In genomic region chr11:124114942-124115781, GRCh38 we compare ENCODE assay signal across 8 cellular contexts. TPM values are rescaled to one million over a fixed set of nuclear protein-coding genes. Genes with fewer than 3 reads are reported as not detected.
DNase-seq lines count a peak whose midpoint lies in the region; ATAC-seq, FAIRE-seq and TF ChIP-seq lines count a peak whose summit lies in the region.

TSS of gene VWA5A (plus strand) at chr11:124115450. CDS start at chr11:124117512, 2,062 bp downstream.

- peak within 1 kb of the TSS; percentile 60 for H4K91ac ChIP-seq in IMR-90 (ENCODE audit: insufficient read depth, low read depth, low read length)

- no peak within 1 kb of the TSS for H2BK5ac ChIP-seq in IMR-90 (ENCODE audit: low read depth, low read length, poor library complexity, severe bottlenecking)

- H3K27ac ChIP-seq in DOHH2 (ENCODE audit: low read depth, low read length) (no peak within 1 kb of the TSS), IMR-90 (ENCODE audit: insufficient read depth, low read length) (peak within 1 kb of the TSS; percentile 42; the same call in 1 of the 2 replicates), SK-N-SH (ENCODE audit: low read depth in 2 of 2, low read length in 1 of 2) (peak within 1 kb of the TSS in 1 of 2 experiments; percentile 68; a peak in 1 of 4 replicates), pancreas (peak within 1 kb of the TSS; percentile 8 to 81 (median 57)), thyroid gland (peak within 1 kb of the TSS in 2 of 3 donors; percentile 27 to 47)

- H2AK5ac ChIP-seq in IMR-90 (ENCODE audit: low read depth, low read length), result 0 out of 2 replicates have a peak within 1 kb of the TSS, but pooled peaks have one; percentile 2

- H3K36me3 ChIP-seq in DOHH2 (ENCODE audit: control insufficient read depth, low read length) (no peaks in the 10 kb centered on the region), IMR-90 (ENCODE audit: control insufficient read depth, insufficient read depth, low read length) (peaks cover 8% of the 10 kb centered on the region), SK-N-SH (replicated peaks in 1 of 2; ENCODE audit: control insufficient read depth in 1 of 2, insufficient read depth in 2 of 2, low read length in 1 of 2) (peaks cover 0 to 6% of the 10 kb centered on the region in 2 experiments), pancreas (peaks cover 0 to 14% (median 6%) of the 10 kb centered on the region in 3 donors), thyroid gland (peaks cover 11 to 23% of the 10 kb centered on the region in 2 donors)

- H3K27me3 ChIP-seq in DOHH2 (ENCODE audit: control insufficient read depth, low read length), result peaks cover 12% of the 10 kb centered on the region
- H3K27me3 ChIP-seq in IMR-90 (ENCODE audit: control insufficient read depth, insufficient read depth, low read length), result peaks cover 2% of the 10 kb centered on the region; the same call in 1 of the 2 replicates
- no peaks in the 10 kb centered on the region for H3K27me3 ChIP-seq in SK-N-SH (ENCODE audit: insufficient read depth)
- H3K27me3 ChIP-seq in pancreas, result no peaks in the 10 kb centered on the region
- no peaks in the 10 kb centered on the region for H3K27me3 ChIP-seq in thyroid gland

- TF ChIP-seq RAD21 in IMR-90 (IDR thresholded peaks at IDR 0.05; ENCODE audit: low read length), result no peak
- TF ChIP-seq RAD21 in SK-N-SH (IDR thresholded peaks at IDR 0.05; ENCODE audit: low read length), result no peak

- peak within 1 kb of the TSS; percentile 86 for H2AFZ ChIP-seq in IMR-90 (replicated peaks; ENCODE audit: low read length, poor library complexity)
- peak within 1 kb of the TSS; percentile 87 for H2AFZ ChIP-seq in SK-N-SH (ENCODE audit: low read depth)

- peak within 1 kb of the TSS; percentile 71 to 78; a peak in 3 of 4 replicates for H4K8ac ChIP-seq in IMR-90 (ENCODE audit: low read depth in 2 of 2, low read length in 2 of 2)

- CTCF ChIA-PET in IMR-90 (lab: Yijun Ruan, JAX), result interaction anchor here (0.7 to 1.5 kb wide), 6 partner anchors 20 to 287 kb away, joined by 3 to 4 read pairs (median 3); no protein-coding TSS in a partner anchor
- CTCF ChIA-PET in SK-N-SH (lab: Yijun Ruan, JAX), result interaction anchor here (1.1 to 1.8 kb wide), 4 partner anchors 11 to 79 kb away, joined by 4 to 6 read pairs (median 5); no protein-coding TSS in a partner anchor

- H3K79me1 ChIP-seq in IMR-90 (ENCODE audit: low read depth in 1 of 2, low read length in 2 of 2), result no peaks in the 10 kb centered on the region

- TF ChIP-seq POLR2A in IMR-90 (IDR thresholded peaks at IDR 0.05; ENCODE audit: low read depth, low read length) (peak; percentile 28; the same call in 1 of the 2 replicates), thyroid gland (IDR thresholded peaks at IDR 0.05) (peak in 1 of 2 donors; percentile 92)

- DNase-seq in IMR-90 (peak; percentile 86), SK-N-SH (peak; percentile 80), Right ventricle myocardium inferior (ENCODE audit: missing footprints) (peak; percentile 74), pancreas (peak; percentile 81 to 92 (median 88)), thyroid gland (peak; percentile 85 to 86)
- DNase-seq in activated naive CD8-positive, alpha-beta T cell treated with anti-CD3 and anti-CD28 coated beads, Interleukin-2, amount 50 U/mL, for 16 hours (ENCODE audit: low read depth, low spot score), result peak; percentile 39

- H3F3A ChIP-seq in DOHH2 (ENCODE audit: control insufficient read depth, insufficient read depth), result no peaks in the 10 kb centered on the region
- H3F3A ChIP-seq in SK-N-SH (replicated peaks; ENCODE audit: insufficient read depth), result no peaks in the 10 kb centered on the region

- POLR2A ChIA-PET in IMR-90 (lab: Charles Lee; ENCODE audit: unreplicated experiment), result interaction anchor here (0.6 to 1.0 kb wide), 3 partner anchors 11 to 44 kb away, joined by 3 to 6 read pairs (median 3); no protein-coding TSS in a partner anchor
- POLR2A ChIA-PET in SK-N-SH (lab: Yijun Ruan, JAX), result no interaction called here

- peak; percentile 94 for FAIRE-seq in pancreas (lab: Jason Lieb, UNC)

- no peak within 1 kb of the TSS for H2AK9ac ChIP-seq in IMR-90 (replicated peaks; ENCODE audit: low read depth, low read length, poor library complexity)

- peak within 1 kb of the TSS; percentile 60 for H3K14ac ChIP-seq in IMR-90 (replicated peaks; ENCODE audit: low read depth, low read length)

- BruUV-seq in IMR-90 (replicated peaks; lab: Mats Ljungman, UMichigan), result no TSS peak

- peak within 1 kb of the TSS; percentile 32; the same call in 1 of the 2 replicates for H2BK20ac ChIP-seq in IMR-90 (ENCODE audit: low read depth, low read length)

- peak in 1 of 2 experiments; percentile 21; a peak in 1 of 4 replicates for TF ChIP-seq EP300 in SK-N-SH (IDR thresholded peaks at IDR 0.05; ENCODE audit: borderline replicate concordance in 1 of 2, low read depth in 1 of 2, low read length in 1 of 2)

- H3K4me2 ChIP-seq in DOHH2 (ENCODE audit: low read length) (peak within 1 kb of the TSS; percentile 39), IMR-90 (ENCODE audit: low read depth, low read length) (peak within 1 kb of the TSS; percentile 89), SK-N-SH (peak within 1 kb of the TSS; percentile 71)

- H3K9me2 ChIP-seq in DOHH2 (replicated peaks; ENCODE audit: control insufficient read depth, low read length) (no peaks in the 10 kb centered on the region), SK-N-SH (no peaks in the 10 kb centered on the region)

- H3K4me1 ChIP-seq in DOHH2 (ENCODE audit: control insufficient read depth, low read length) (peaks cover 6% of the 10 kb centered on the region; the same call in 1 of the 2 replicates), IMR-90 (ENCODE audit: control insufficient read depth, insufficient read depth, low read length) (peaks cover 3% of the 10 kb centered on the region), SK-N-SH (ENCODE audit: control insufficient read depth in 1 of 2, insufficient read depth in 2 of 2, low read depth in 1 of 2, low read length in 1 of 2) (peaks cover 6% of the 10 kb centered on the region in 2 experiments; a peak in 3 of 4 replicates), pancreas (peaks cover 5 to 12% (median 5%) of the 10 kb centered on the region in 3 donors), thyroid gland (peaks cover 6 to 14% of the 10 kb centered on the region in 2 donors)

- TF ChIP-seq CTCF in DOHH2 (IDR thresholded peaks at IDR 0.05; ENCODE audit: low read depth, low read length, poor library complexity, severe bottlenecking) (no peak), IMR-90 (conservative IDR thresholded peaks at IDR 0.05; ENCODE audit: low read depth, low read length) (no peak), SK-N-SH (IDR thresholded peaks at IDR 0.05) (no peak), pancreas (IDR thresholded peaks at IDR 0.05) (no peak), thyroid gland (IDR thresholded peaks at IDR 0.05) (no peak)

- in situ Hi-C loops in IMR-90 (cut with MboI; ENCODE audit: low sequenced_read_pairs), result no loop called here

- H3K9ac ChIP-seq in IMR-90 (ENCODE audit: low read depth, low read length), result peak within 1 kb of the TSS; percentile 77
- peak within 1 kb of the TSS; percentile 20; the same call in 1 of the 2 replicates for H3K9ac ChIP-seq in SK-N-SH

- no peak within 1 kb of the TSS for H3K4me3 ChIP-seq in DOHH2 (ENCODE audit: low read length)
- peak within 1 kb of the TSS; percentile 63 for H3K4me3 ChIP-seq in IMR-90 (ENCODE audit: insufficient read depth, low read depth, low read length)
- H3K4me3 ChIP-seq in SK-N-SH (ENCODE audit: low read depth in 2 of 2, low read length in 1 of 2), result peak within 1 kb of the TSS; percentile 60 to 65
- H3K4me3 ChIP-seq in pancreas, result peak within 1 kb of the TSS; percentile 41 to 73 (median 61)
- peak within 1 kb of the TSS; percentile 44 to 58 (median 52) for H3K4me3 ChIP-seq in thyroid gland (replicated peaks in 1 of 3)

- H4K20me1 ChIP-seq in DOHH2 (ENCODE audit: control insufficient read depth, insufficient read depth, low read depth, low read length) (no peaks in the 10 kb centered on the region), IMR-90 (ENCODE audit: insufficient read depth, low read length) (no peaks in the 10 kb centered on the region), SK-N-SH (ENCODE audit: insufficient read depth) (no peaks in the 10 kb centered on the region)

- no peaks in the 10 kb centered on the region for H3K79me2 ChIP-seq in DOHH2 (ENCODE audit: control insufficient read depth, low read length)
- no peaks in the 10 kb centered on the region for H3K79me2 ChIP-seq in SK-N-SH (ENCODE audit: insufficient read depth)

- H4K5ac ChIP-seq in IMR-90 (ENCODE audit: low read depth, low read length), result peak within 1 kb of the TSS; percentile 62

- H3K9me1 ChIP-seq in IMR-90 (ENCODE audit: insufficient read depth, low read length), result peaks cover 2% of the 10 kb centered on the region; the same call in 1 of the 2 replicates

- H3K4ac ChIP-seq in IMR-90 (ENCODE audit: low read depth, low read length), result peak within 1 kb of the TSS; percentile 59

- peak within 1 kb of the TSS; percentile 62 for H3K18ac ChIP-seq in IMR-90 (ENCODE audit: low read depth, low read length)

- WGBS in IMR-90 (ENCODE audit: extremely low coverage in 2 of 2, insufficient read length in 1 of 2), 2 experiments, result no CpG with 5 or more reads among the region's 16 CpGs
- WGBS in SK-N-SH (ENCODE audit: low lambda C conversion rate), result 9% methylated on average over 15 of the region's 16 CpGs
- WGBS in pancreas, 2 donors, result 2 to 4% methylated on average over 16 of the region's 16 CpGs
- 3 to 4% methylated on average over 16 of the region's 16 CpGs for WGBS in thyroid gland, 2 donors

- no peak within 1 kb of the TSS for H3K56ac ChIP-seq in IMR-90 (ENCODE audit: extremely low read depth, insufficient read depth, low read length)

- peak within 1 kb of the TSS; percentile 12; the same call in 1 of the 3 replicates for H2BK15ac ChIP-seq in IMR-90 (ENCODE audit: low read depth, low read length)

- H3K9me3 ChIP-seq in DOHH2 (ENCODE audit: control insufficient read depth, insufficient read depth, low read length) (no peaks in the 10 kb centered on the region), IMR-90 (ENCODE audit: control insufficient read depth, insufficient read depth, low read length) (no peaks in the 10 kb centered on the region), SK-N-SH (no peaks in the 10 kb centered on the region), pancreas (no peaks in the 10 kb centered on the region), thyroid gland (no peaks in the 10 kb centered on the region)

- H2BK120ac ChIP-seq in IMR-90 (ENCODE audit: low read depth, low read length), result peak within 1 kb of the TSS; percentile 71

- H3K23ac ChIP-seq in IMR-90 (ENCODE audit: low read depth, low read length), result peak within 1 kb of the TSS; percentile 29; the same call in 1 of the 2 replicates

- dilution Hi-C loops in IMR-90 (cut with HindIII; ENCODE audit: low sequenced_read_pairs, unreplicated experiment), result no loop called here

- ATAC-seq in GM21576 (IDR thresholded peaks at IDR 0.05; ENCODE audit: unreplicated experiment), result peak; percentile 100
- peak; percentile 98 for ATAC-seq in IMR-90 (ENCODE audit: low read depth)
- ATAC-seq in Right ventricle myocardium inferior, result peak; percentile 95
- ATAC-seq in pancreas, result peak; percentile 98 to 100 (median 99)

- intact Hi-C loops in IMR-90 (cut with micrococcal nuclease), result no loop called here
- intact Hi-C loops in Right ventricle myocardium inferior (cut with DNase I), result no loop called here
- intact Hi-C loops in pancreas (cut with DNase I), result no loop called here
- intact Hi-C loops in thyroid gland (cut with DNase I), result no loop called here

RNA-seq across cellular contexts. Expression of gene VWA5A, which starts in this region (rescaled TPM):
- total RNA-seq in IMR-90 (2012; rRNA removed) (4.7 and 5.6 TPM in 2 replicates), Right ventricle myocardium inferior (4.2 TPM), pancreas (10 to 100 TPM in 5 of 6 donors, 1 to 10 TPM in 1; 9.6 to 28.7 (median 15.6) TPM), thyroid gland (10 to 100 TPM; 19.5 to 23.5 (median 21.3) TPM)
- polyA plus RNA-seq in IMR-90 (2012; rRNA removed) (4.7 and 6.8 TPM in 2 replicates), SK-N-SH (2012; rRNA removed) (7.6 and 11.7 TPM in 2 replicates), pancreas (10 to 100 TPM; 12.1 to 27.9 TPM)
- 2.4 and 2.6 TPM in 2 replicates for polyA plus RNA-seq in IMR-90 (2012; cell fraction: cytosol; rRNA removed)
- 2.3 and 9.2 TPM in 2 replicates for polyA plus RNA-seq in IMR-90 (2012; cell fraction: nucleus; rRNA removed; ENCODE audit: low replicate concordance)
- polyA plus RNA-seq in SK-N-SH (2012; cell fraction: cytosol; rRNA removed), result 7.4 and 8.0 TPM in 2 replicates
- polyA plus RNA-seq in SK-N-SH (2012; cell fraction: nucleus; rRNA removed), result 10.5 and 16.2 TPM in 2 replicates

Comparison
In these comparisons a context has a peak if more than half of its experiments do, and no peak if none do; other contexts are left out.
1. H3K4me2 ChIP-seq: peak in every context shown above with its lines; median percentile 89 in IMR-90; 71 in SK-N-SH; 39 in DOHH2.